ENCODE assay signal across 8 cellular contexts in genomic region chr19:3976495-3977241, GRCh38. TPM values are rescaled to one million over a fixed set of nuclear protein-coding genes. Genes with fewer than 3 reads are reported as not detected.
A peak's percentile ranks its signal among the peaks of the same experiment; 100 is the strongest.
DNase-seq lines count a peak whose midpoint lies in the region; ATAC-seq, FAIRE-seq and TF ChIP-seq lines count a peak whose summit lies in the region.
"Had no signal": no experiment of that assay in that cellular context is flagged by ENCODE, and none has a peak within 500 bp of the region (broad histone marks: within the 10 kb centered on the region; RNA-seq: fewer than 3 reads in every experiment).

No MANE protein-coding gene starts in this region.

- no peak for TF ChIP-seq POLR2A in adrenal gland (IDR thresholded peaks at IDR 0.05)

- H3K36me3 Mint-ChIP-seq in CD4-positive, alpha-beta T cell (ENCODE audit: low read depth): peaks cover 61% of the 10 kb centered on the region
- peaks cover 51 to 71% (median 59%) of the 10 kb centered on the region in 3 experiments for H3K36me3 Mint-ChIP-seq in H9 (ENCODE audit: insufficient read depth in 1 of 3, low read depth in 3 of 3)
- H3K36me3 Mint-ChIP-seq in activated T-helper 1 cell treated with anti-CD3 and anti-CD28 coated beads, Interleukin-12 subunit alpha, Interleukin-12 subunit beta, Interleukin-2, Interleukin-4 antibody, amounts not matched to agents 30 ng/mL and 10 ng/mL and 1 ng/mL, durations not matched to agents 14 hours and 24 hours and 36 hours (ENCODE audit: low read depth): peaks cover 33% of the 10 kb centered on the region

- H2BK20ac ChIP-seq in H9 (ENCODE audit: low read depth, low read length, poor library complexity, severe bottlenecking): no peak overlapping the region

- H2AFZ ChIP-seq in H9 (ENCODE audit: low read length): no peak overlapping the region

- H3K79me2 ChIP-seq in H9 (ENCODE audit: insufficient read depth, low read length) (0 out of 2 replicates have a peak, but pooled peaks cover 3% of the 10 kb centered on the region), mesendoderm (ENCODE audit: control insufficient read depth, insufficient read depth, low read length) (peaks cover 39% of the 10 kb centered on the region)

- no peak for FAIRE-seq in RCC 7860 (lab: Jason Lieb, UNC)

- H2BK5ac ChIP-seq in H9 (ENCODE audit: insufficient read length, low read length): no peak overlapping the region
- H2BK5ac ChIP-seq in mesendoderm (ENCODE audit: low read length): no peak overlapping the region

- H3K27ac Mint-ChIP-seq in CD4-positive, alpha-beta T cell: peak overlapping the region; percentile 49
- peak overlapping the region in 1 of 3 experiments; percentile 77; a peak in 2 of 7 replicates for H3K27ac Mint-ChIP-seq in H9
- H3K27ac Mint-ChIP-seq in activated T-helper 1 cell treated with anti-CD3 and anti-CD28 coated beads, Interleukin-12 subunit alpha, Interleukin-12 subunit beta, Interleukin-2, Interleukin-4 antibody, amounts not matched to agents 30 ng/mL and 10 ng/mL and 1 ng/mL, durations not matched to agents 14 hours and 24 hours and 36 hours: no peak overlapping the region

- H3T11ph ChIP-seq in H9 (ENCODE audit: low read length): no peak overlapping the region

- intact Hi-C loops in CD4-positive, alpha-beta T cell (cut with DNase I, micrococcal nuclease): no loop called here
- intact Hi-C loops in adrenal gland (cut with DNase I): no loop called here
- intact Hi-C loops in mucosa of descending colon (cut with DNase I, micrococcal nuclease): no loop called here
- intact Hi-C loops in activated T-helper 1 cell treated with anti-CD3 and anti-CD28 coated beads, Interleukin-12 subunit alpha, Interleukin-12 subunit beta, Interleukin-2, Interleukin-4 antibody, amounts not matched to agents 30 ng/mL and 10 ng/mL and 1 ng/mL, durations not matched to agents 14 hours and 24 hours and 36 hours (cut with micrococcal nuclease): no loop called here

- no peak overlapping the region for H3K23ac ChIP-seq in H9 (ENCODE audit: insufficient read length, low read depth, low read length)
- no peak overlapping the region for H3K23ac ChIP-seq in mesendoderm (ENCODE audit: low read length)

- no peak overlapping the region for H4K5ac ChIP-seq in H9 (ENCODE audit: insufficient read length, low read depth, low read length)
- H4K5ac ChIP-seq in mesendoderm (ENCODE audit: low read length): no peak overlapping the region

- H3K9me3 Mint-ChIP-seq in CD4-positive, alpha-beta T cell: no peaks in the 10 kb centered on the region
- H3K9me3 Mint-ChIP-seq in H9: no peaks in the 10 kb centered on the region; a peak in 1 of 5 replicates
- H3K9me3 Mint-ChIP-seq in activated T-helper 1 cell treated with anti-CD3 and anti-CD28 coated beads, Interleukin-12 subunit alpha, Interleukin-12 subunit beta, Interleukin-2, Interleukin-4 antibody, amounts not matched to agents 30 ng/mL and 10 ng/mL and 1 ng/mL, durations not matched to agents 14 hours and 24 hours and 36 hours: no peaks in the 10 kb centered on the region

- H3K9ac ChIP-seq in H9 (ENCODE audit: extremely low read depth, insufficient read length, low read length) (no peak overlapping the region), mesendoderm (ENCODE audit: low read length) (no peak overlapping the region)

- H2AK5ac ChIP-seq in H9 (ENCODE audit: insufficient read length, low read length) (no peak overlapping the region), mesendoderm (ENCODE audit: low read length) (no peak overlapping the region)

- no peaks in the 10 kb centered on the region for H3K27me3 ChIP-seq in CD4-positive, alpha-beta T cell (ENCODE audit: control insufficient read depth, insufficient read depth, low read length)
- H3K27me3 ChIP-seq in H9 (ENCODE audit: insufficient read depth, low read length): no peaks in the 10 kb centered on the region
- no peaks in the 10 kb centered on the region for H3K27me3 ChIP-seq in adrenal gland
- no peaks in the 10 kb centered on the region for H3K27me3 ChIP-seq in mesendoderm (ENCODE audit: insufficient read depth, low read length, poor library complexity)

- no CpG with 5 or more reads among the region's 29 CpGs for WGBS in H9 (ENCODE audit: extremely low coverage, insufficient read length, low lambda C conversion rate)
- 79 to 90% (median 83%) methylated on average over 12 to 29 of the region's 29 CpGs for WGBS in adrenal gland, 4 donors
- WGBS in mesendoderm (ENCODE audit: extremely low coverage, insufficient coverage, low lambda C conversion rate): no CpG with 5 or more reads among the region's 29 CpGs

- H2BK120ac ChIP-seq in H9 (ENCODE audit: low read depth, low read length, poor library complexity, severe bottlenecking): no peak overlapping the region
- H2BK120ac ChIP-seq in mesendoderm (ENCODE audit: low read depth, low read length): no peak overlapping the region

- peaks cover 5% of the 10 kb centered on the region for H3K4me1 Mint-ChIP-seq in CD4-positive, alpha-beta T cell (ENCODE audit: low read depth)
- H3K4me1 Mint-ChIP-seq in H9: peaks cover 3 to 4% of the 10 kb centered on the region in 2 experiments; a peak in 2 of 4 replicates
- peaks cover 5% of the 10 kb centered on the region for H3K4me1 Mint-ChIP-seq in activated T-helper 1 cell treated with anti-CD3 and anti-CD28 coated beads, Interleukin-12 subunit alpha, Interleukin-12 subunit beta, Interleukin-2, Interleukin-4 antibody, amounts not matched to agents 30 ng/mL and 10 ng/mL and 1 ng/mL, durations not matched to agents 14 hours and 24 hours and 36 hours (ENCODE audit: low read depth)

- H4K20me1 ChIP-seq in H9 (ENCODE audit: control insufficient read depth, insufficient read depth, insufficient read length): no peaks in the 10 kb centered on the region

- no peak overlapping the region for H3K4me3 ChIP-seq in adrenal gland
- H3K4me3 ChIP-seq in mucosa of descending colon: no peak overlapping the region
- H3K4me3 ChIP-seq in mesendoderm (ENCODE audit: low read length): no peak overlapping the region

- no peak overlapping the region for H4K91ac ChIP-seq in H9 (ENCODE audit: insufficient read length, low read depth, low read length)

- no peak overlapping the region for H2BK12ac ChIP-seq in H9 (ENCODE audit: insufficient read length, low read depth, low read length)

- no peak overlapping the region for H3K14ac ChIP-seq in H9 (ENCODE audit: insufficient read depth, low read length)

- no peak for TF ChIP-seq CTCF in CD4-positive, alpha-beta T cell (IDR thresholded peaks at IDR 0.05)
- TF ChIP-seq CTCF in H9 (conservative IDR thresholded peaks at IDR 0.05) (no peak), adrenal gland (IDR thresholded peaks at IDR 0.05) (no peak), mucosa of descending colon (IDR thresholded peaks at IDR 0.05) (no peak)

- H3K27me3 Mint-ChIP-seq in CD4-positive, alpha-beta T cell: no peaks in the 10 kb centered on the region
- H3K27me3 Mint-ChIP-seq in H9 (ENCODE audit: low read depth): peaks cover 1% of the 10 kb centered on the region
- H3K27me3 Mint-ChIP-seq in activated T-helper 1 cell treated with anti-CD3 and anti-CD28 coated beads, Interleukin-12 subunit alpha, Interleukin-12 subunit beta, Interleukin-2, Interleukin-4 antibody, amounts not matched to agents 30 ng/mL and 10 ng/mL and 1 ng/mL, durations not matched to agents 14 hours and 24 hours and 36 hours (ENCODE audit: insufficient read depth): no peaks in the 10 kb centered on the region

- no peak overlapping the region for H3K18ac ChIP-seq in H9 (ENCODE audit: insufficient read length, low read depth, low read length)
- H3K18ac ChIP-seq in mesendoderm (ENCODE audit: low read length): no peak overlapping the region

- H4K8ac ChIP-seq in H9 (replicated peaks; ENCODE audit: insufficient read length, low read depth, low read length): no peak overlapping the region
- no peak overlapping the region for H4K8ac ChIP-seq in mesendoderm (ENCODE audit: low read depth, low read length)

- no peak overlapping the region for H3K27ac ChIP-seq in CD4-positive, alpha-beta T cell (ENCODE audit: low read depth, low read length)
- H3K27ac ChIP-seq in H9 (ENCODE audit: insufficient read length, low read depth, low read length) (no peak overlapping the region), adrenal gland (peak overlapping the region in 3 of 5 donors; percentile 43 to 56 (median 47)), mesendoderm (ENCODE audit: low read depth, low read length) (no peak overlapping the region)

- no peaks in the 10 kb centered on the region for H3K23me2 ChIP-seq in H9 (ENCODE audit: insufficient read length, low read depth, low read length, poor library complexity, severe bottlenecking)

- H2BK15ac ChIP-seq in H9 (ENCODE audit: low read depth, low read length): no peak overlapping the region
- H2BK15ac ChIP-seq in mesendoderm (replicated peaks; ENCODE audit: low read depth): no peak overlapping the region

- ATAC-seq in CD4-positive, alpha-beta T cell (ENCODE audit: poor library complexity): no peak
- ATAC-seq in mucosa of descending colon: peak; percentile 26

- H3K4ac ChIP-seq in H9 (ENCODE audit: low read depth, low read length) (no peak overlapping the region), mesendoderm (ENCODE audit: low read depth, low read length) (no peak overlapping the region)

- POLR2A ChIA-PET in CD4-positive, alpha-beta T cell (lab: Charles Lee): interaction anchor here (0.6 to 2.4 kb wide), 4 partner anchors 8 to 814 kb away, joined by 3 to 9 read pairs (median 3); partner anchors contain the start of gene EEF2

- H3K56ac ChIP-seq in H9 (ENCODE audit: insufficient read length, low read depth, low read length) (no peak overlapping the region), mesendoderm (ENCODE audit: low read length) (no peak overlapping the region)

- CTCF ChIA-PET in CD4-positive, alpha-beta T cell (lab: Charles Lee): no interaction called here

- H3K9me3 ChIP-seq in CD4-positive, alpha-beta T cell (ENCODE audit: control insufficient read depth, low read length): no peaks in the 10 kb centered on the region
- no peaks in the 10 kb centered on the region for H3K9me3 ChIP-seq in H9 (ENCODE audit: control insufficient read depth, low read depth, low read length)
- no peaks in the 10 kb centered on the region for H3K9me3 ChIP-seq in adrenal gland (replicated peaks in 1 of 3)
- H3K9me3 ChIP-seq in mucosa of descending colon: no peaks in the 10 kb centered on the region

- H3K4me3 Mint-ChIP-seq in CD4-positive, alpha-beta T cell: peak overlapping the region; percentile 60
- no peak overlapping the region for H3K4me3 Mint-ChIP-seq in H9
- no peak overlapping the region for H3K4me3 Mint-ChIP-seq in activated T-helper 1 cell treated with anti-CD3 and anti-CD28 coated beads, Interleukin-12 subunit alpha, Interleukin-12 subunit beta, Interleukin-2, Interleukin-4 antibody, amounts not matched to agents 30 ng/mL and 10 ng/mL and 1 ng/mL, durations not matched to agents 14 hours and 24 hours and 36 hours

- H3K4me2 ChIP-seq in H9 (ENCODE audit: insufficient read depth, insufficient read length, low read length): no peak overlapping the region
- H3K4me2 ChIP-seq in mesendoderm (ENCODE audit: low read length): no peak overlapping the region

- no peak for DNase-seq in CD4-positive, alpha-beta T cell
- peak; percentile 34 for DNase-seq in H9
- DNase-seq in adrenal gland: peak in 6 of 7 donors; percentile 74 to 95 (median 85)
- DNase-seq in mucosa of descending colon: no peak
- no peak for DNase-seq in RCC 7860 (ENCODE audit: low spot score)
- no peak for DNase-seq in activated T-helper 1 cell treated with anti-CD3 and anti-CD28 coated beads, Interleukin-12 subunit alpha, Interleukin-12 subunit beta, Interleukin-2, Interleukin-4 antibody, amounts not matched to agents 30 ng/mL and 10 ng/mL and 1 ng/mL, durations not matched to agents 14 hours and 24 hours and 36 hours (ENCODE audit: low spot score)
- no peak for DNase-seq in mesendoderm
- DNase-seq: SHP77 treated with DMSO at 0.1 percent for 48 hours had no signal

- H3K4me1 ChIP-seq in H9 (ENCODE audit: insufficient read depth, low read length): no peaks in the 10 kb centered on the region
- no peaks in the 10 kb centered on the region for H3K4me1 ChIP-seq in adrenal gland (replicated peaks in 1 of 2)
- no peaks in the 10 kb centered on the region for H3K4me1 ChIP-seq in mucosa of descending colon (ENCODE audit: low read depth)
- no peaks in the 10 kb centered on the region for H3K4me1 ChIP-seq in mesendoderm (ENCODE audit: control insufficient read depth, low read depth, low read length)

- no peaks in the 10 kb centered on the region for H3K79me1 ChIP-seq in H9 (ENCODE audit: insufficient read depth, low read depth, low read length, poor library complexity, severe bottlenecking)
- peaks cover 36% of the 10 kb centered on the region for H3K79me1 ChIP-seq in mesendoderm (ENCODE audit: low read length)

- H3K36me3 ChIP-seq in adrenal gland (replicated peaks in 1 of 2) (peaks cover 0 to 68% of the 10 kb centered on the region in 2 donors), mucosa of descending colon (ENCODE audit: low read depth) (peaks cover 42% of the 10 kb centered on the region), mesendoderm (ENCODE audit: control insufficient read depth, insufficient read depth, low read length) (peaks cover 52% of the 10 kb centered on the region)

RNA-seq across cellular contexts. Expression of gene DAPK3, which starts 5.8 kb away (rescaled TPM):
- 10 to 100 TPM; 21.1 to 22.9 TPM for total RNA-seq in CD4-positive, alpha-beta T cell
- total RNA-seq in H9 (2021) (114 and 121 TPM in 2 replicates), adrenal gland (10 to 100 TPM; 27.2 to 83.2 (median 43.3) TPM), mucosa of descending colon (100 to 1,000 TPM in 1 of 3 donors, 10 to 100 TPM in 2; 51.3 to 121 (median 56.9) TPM)
- 10 to 100 TPM; 17.6 to 79.0 (median 44.0) TPM for polyA plus RNA-seq in adrenal gland
- 47.2 and 47.3 TPM in 2 replicates for total RNA-seq in activated T-helper 1 cell treated with anti-CD3 and anti-CD28 coated beads, Interleukin-12 subunit alpha, Interleukin-12 subunit beta, Interleukin-2, Interleukin-4 antibody, amounts not matched to agents 30 ng/mL and 10 ng/mL and 1 ng/mL, durations not matched to agents 14 hours and 24 hours and 36 hours
- polyA plus RNA-seq in mesendoderm (2013, experiment 1 of 2): 96.8 TPM
- polyA plus RNA-seq in mesendoderm (2013, experiment 2 of 2): 100 TPM

RNA-seq across cellular contexts. Expression of gene EEF2, which starts 8.6 kb away (rescaled TPM):
- 1,000 to 10,000 TPM; 2,756 to 2,866 TPM for total RNA-seq in CD4-positive, alpha-beta T cell
- 3,615 and 3,676 TPM in 2 replicates for total RNA-seq in H9 (2021)
- 1,000 to 10,000 TPM; 1,603 to 3,482 (median 2,345) TPM for total RNA-seq in adrenal gland
- polyA plus RNA-seq in adrenal gland: 1,000 to 10,000 TPM in 2 of 3 donors, 100 to 1,000 TPM in 1; 752 to 2,793 (median 1,120) TPM
- total RNA-seq in mucosa of descending colon: 1,000 to 10,000 TPM; 1,826 to 2,582 (median 2,012) TPM
- 2,359 TPM in 2 replicates for total RNA-seq in activated T-helper 1 cell treated with anti-CD3 and anti-CD28 coated beads, Interleukin-12 subunit alpha, Interleukin-12 subunit beta, Interleukin-2, Interleukin-4 antibody, amounts not matched to agents 30 ng/mL and 10 ng/mL and 1 ng/mL, durations not matched to agents 14 hours and 24 hours and 36 hours
- polyA plus RNA-seq in mesendoderm (2013, experiment 1 of 2): 1,945 TPM
- 1,914 TPM for polyA plus RNA-seq in mesendoderm (2013, experiment 2 of 2)

RNA-seq across cellular contexts. Expression of gene PIAS4, which starts 30.9 kb away (rescaled TPM):
- 10 to 100 TPM; 14.5 to 16.5 TPM for total RNA-seq in CD4-positive, alpha-beta T cell
- total RNA-seq in H9 (2021) (52.0 and 59.4 TPM in 2 replicates), adrenal gland (10 to 100 TPM; 16.6 to 40.7 (median 28.6) TPM), mucosa of descending colon (10 to 100 TPM; 27.4 to 44.6 (median 29.5) TPM)
- 10 to 100 TPM; 13.7 to 22.3 (median 21.2) TPM for polyA plus RNA-seq in adrenal gland
- 37.6 and 41.0 TPM in 2 replicates for total RNA-seq in activated T-helper 1 cell treated with anti-CD3 and anti-CD28 coated beads, Interleukin-12 subunit alpha, Interleukin-12 subunit beta, Interleukin-2, Interleukin-4 antibody, amounts not matched to agents 30 ng/mL and 10 ng/mL and 1 ng/mL, durations not matched to agents 14 hours and 24 hours and 36 hours
- 63.4 TPM for polyA plus RNA-seq in mesendoderm (2013, experiment 1 of 2)
- 63.3 TPM for polyA plus RNA-seq in mesendoderm (2013, experiment 2 of 2)

RNA-seq across cellular contexts. Expression of gene NMRK2, which starts 43.8 kb away (rescaled TPM):
- total RNA-seq in CD4-positive, alpha-beta T cell: not detected
- total RNA-seq in H9 (2021) (60.0 and 62.7 TPM in 2 replicates), adrenal gland (1 to 10 TPM in 3 of 8 donors, under 1 TPM in 1, not detected in 4; 0.36 to 3.8 (median 1.8) TPM), mucosa of descending colon (under 1 TPM in 1 of 3 donors, not detected in 2; 0.36 TPM)
- 1 to 10 TPM; 1.3 to 2.3 (median 1.8) TPM for polyA plus RNA-seq in adrenal gland
- total RNA-seq in activated T-helper 1 cell treated with anti-CD3 and anti-CD28 coated beads, Interleukin-12 subunit alpha, Interleukin-12 subunit beta, Interleukin-2, Interleukin-4 antibody, amounts not matched to agents 30 ng/mL and 10 ng/mL and 1 ng/mL, durations not matched to agents 14 hours and 24 hours and 36 hours: not detected in 2 replicates
- polyA plus RNA-seq in mesendoderm (2013, experiment 1 of 2): 23.5 TPM
- polyA plus RNA-seq in mesendoderm (2013, experiment 2 of 2): 22.6 TPM

Comparison
In these comparisons a context has a peak if more than half of its experiments do, and no peak if none do; other contexts are left out.
1. DNase-seq: peak in H9 (single experiment) and adrenal gland (6 of 7); none in CD4-positive, alpha-beta T cell (0 of 10), mucosa of descending colon (0 of 3), RCC 7860 (single experiment), activated T-helper 1 cell treated with anti-CD3 and anti-CD28 coated beads, Interleukin-12 subunit alpha, Interleukin-12 subunit beta, Interleukin-2, Interleukin-4 antibody, amounts not matched to agents 30 ng/mL and 10 ng/mL and 1 ng/mL, durations not matched to agents 14 hours and 24 hours and 36 hours (single experiment) and mesendoderm (single experiment).
2. H3K27ac ChIP-seq: peak in adrenal gland (3 of 5); none in CD4-positive, alpha-beta T cell (single experiment), H9 (single experiment) and mesendoderm (single experiment).